ENCODE assay signal across 10 cellular contexts in the genomic region with DNA sequence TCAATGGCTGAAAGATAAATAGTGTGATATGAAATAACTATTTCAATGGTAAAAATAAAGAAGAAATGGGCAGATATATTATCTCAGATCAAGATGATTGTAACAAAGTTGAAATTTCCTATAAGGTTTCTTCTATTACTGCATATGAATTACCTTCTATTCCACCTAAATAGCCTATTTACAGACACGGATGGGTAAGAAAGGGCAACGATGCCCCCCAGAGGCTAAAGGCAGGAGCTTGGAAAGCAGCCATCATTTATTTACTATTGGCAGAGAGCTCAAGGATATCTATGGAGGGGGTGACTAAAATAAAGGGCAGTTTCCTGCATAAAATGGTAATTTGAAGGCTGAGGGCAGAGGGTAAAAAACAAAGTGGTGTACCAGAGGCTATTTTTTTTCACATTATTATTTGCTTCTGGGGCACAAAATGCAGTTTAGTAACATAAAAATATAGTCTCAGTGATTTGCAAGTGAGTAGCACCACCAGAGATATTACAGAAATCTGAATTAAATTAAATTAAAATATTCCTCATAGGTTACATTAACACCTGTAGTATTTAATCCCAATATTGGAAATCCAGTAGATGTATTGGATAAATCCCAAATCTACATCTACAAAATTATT.
DNase-seq lines count a peak whose midpoint lies in the region; ATAC-seq, FAIRE-seq and TF ChIP-seq lines count a peak whose summit lies in the region.
"Had no signal": no experiment of that assay in that cellular context is flagged by ENCODE, and none has a peak within 500 bp of the region (broad histone marks: within the 10 kb centered on the region; RNA-seq: fewer than 3 reads in every experiment).

No MANE protein-coding gene starts in this region.

- FAIRE-seq in HTR-8/SVneo (lab: Jason Lieb, UNC) (no peak), astrocyte (lab: Jason Lieb, UNC) (peak; percentile 49), kidney (lab: Jason Lieb, UNC) (no peak)
- FAIRE-seq: colon had no signal

- H3K36me3 ChIP-seq in RWPE2 (ENCODE audit: low read depth) (no peaks in the 10 kb centered on the region), astrocyte (ENCODE audit: insufficient read depth, low read length) (no peaks in the 10 kb centered on the region), kidney (ENCODE audit: control insufficient read depth in 1 of 2, insufficient read depth in 2 of 2, low read length in 2 of 2) (no peaks in the 10 kb centered on the region)
- H3K36me3 ChIP-seq: BLaER1 had no signal

- H3K79me2 ChIP-seq in astrocyte (ENCODE audit: insufficient read depth, low read length), result no peaks in the 10 kb centered on the region

- no peaks in the 10 kb centered on the region for H3K9me3 ChIP-seq in RWPE2 (ENCODE audit: severe bottlenecking)
- H3K9me3 ChIP-seq in astrocyte (ENCODE audit: insufficient read depth, low read depth, low read length), result no peaks in the 10 kb centered on the region
- no peaks in the 10 kb centered on the region for H3K9me3 ChIP-seq in kidney (ENCODE audit: control insufficient read depth in 1 of 2, low read length in 2 of 2)
- H3K9me3 ChIP-seq: BLaER1 had no signal

- no peak overlapping the region for H3K4me2 ChIP-seq in astrocyte (ENCODE audit: low read length)
- H3K4me2 ChIP-seq: BLaER1 had no signal

- H3K4me3 ChIP-seq in RWPE2 (ENCODE audit: severe bottlenecking) (no peak overlapping the region), astrocyte (ENCODE audit: insufficient read depth, low read depth, low read length) (no peak overlapping the region), kidney (ENCODE audit: low read length in 2 of 2) (no peak overlapping the region)
- H3K4me3 ChIP-seq: BLaER1 had no signal

- H3K4me1 ChIP-seq in RWPE2 (ENCODE audit: insufficient read depth, poor library complexity, severe bottlenecking) (peaks cover 10% of the 10 kb centered on the region), astrocyte (ENCODE audit: insufficient read depth, low read length) (no peaks in the 10 kb centered on the region), kidney (ENCODE audit: control insufficient read depth in 1 of 2, insufficient read depth in 1 of 2, low read depth in 1 of 2, low read length in 2 of 2) (no peaks in the 10 kb centered on the region)
- H3K4me1 ChIP-seq: BLaER1 had no signal

- H3K4me3 Mint-ChIP-seq in astrocyte (ENCODE audit: unreplicated experiment), result no peak overlapping the region

- H3K9me3 Mint-ChIP-seq in astrocyte (ENCODE audit: unreplicated experiment), result no peaks in the 10 kb centered on the region

- H3K36me3 Mint-ChIP-seq in astrocyte (ENCODE audit: low read depth, unreplicated experiment), result no peaks in the 10 kb centered on the region

- intact Hi-C loops in kidney (cut with DNase I), result loop anchor here (10.0 kb wide), 1 partner anchor 306 kb away; a partner anchor contains a TSS

- no peak overlapping the region for H2AFZ ChIP-seq in astrocyte (ENCODE audit: low read depth, low read length)

- no peaks in the 10 kb centered on the region for H3K27me3 ChIP-seq in RWPE2 (ENCODE audit: insufficient read depth, poor library complexity, severe bottlenecking)
- peaks cover 7% of the 10 kb centered on the region for H3K27me3 ChIP-seq in astrocyte (ENCODE audit: insufficient read depth, low read length)
- H3K27me3 ChIP-seq: BLaER1 had no signal

- peak; percentile 34 for DNase-seq in DMS79 treated with DMSO at 0.1 percent for 48 hours (lab: John Stamatoyannopoulos, UW)
- DNase-seq in DMS79 (lab: John Stamatoyannopoulos, UW), result no peak
- DNase-seq in HTR-8/SVneo (ENCODE audit: insufficient read length, low spot score), result peak; percentile 24
- no peak for DNase-seq in RWPE2 (ENCODE audit: low spot score)
- DNase-seq in astrocyte (ENCODE audit: low read depth), result peak; percentile 32
- no peak for DNase-seq in kidney
- DNase-seq in stimulated activated CD8-positive, alpha-beta memory T cell treated with anti-CD3 and anti-CD28 coated beads, Interleukin-4, amount 100 ng/mL, for 24 hours (ENCODE audit: low read depth), result peak; percentile 9

- ATAC-seq in RWPE2 (ENCODE audit: low read depth) (peak; percentile 83), GM18520 (IDR thresholded peaks at IDR 0.05; ENCODE audit: unreplicated experiment) (no peak)

- no peaks in the 10 kb centered on the region for H4K20me1 ChIP-seq in astrocyte (ENCODE audit: insufficient read depth, low read length)
- H4K20me1 ChIP-seq: BLaER1 had no signal

- peaks cover 1% of the 10 kb centered on the region for H3K4me1 Mint-ChIP-seq in astrocyte (ENCODE audit: low read depth, unreplicated experiment)

- peak; percentile 94 for TF ChIP-seq CTCF in RWPE2 (IDR thresholded peaks at IDR 0.05; ENCODE audit: poor library complexity, severe bottlenecking)
- TF ChIP-seq CTCF in astrocyte (IDR thresholded peaks at IDR 0.05; ENCODE audit: insufficient read depth, low read depth, low read length), result peak; percentile 70
- peak; percentile 41 for TF ChIP-seq CTCF in kidney (IDR thresholded peaks at IDR 0.05; ENCODE audit: borderline replicate concordance, extremely low read depth, insufficient read depth)

- peaks cover 2% of the 10 kb centered on the region for H3K27me3 Mint-ChIP-seq in astrocyte (ENCODE audit: low read depth, unreplicated experiment)

- H3K27ac ChIP-seq in RWPE2 (ENCODE audit: poor library complexity, severe bottlenecking) (peak overlapping the region; percentile 9), astrocyte (ENCODE audit: low read depth, low read length) (no peak overlapping the region), kidney (ENCODE audit: low read depth in 2 of 2, low read length in 2 of 2) (no peak overlapping the region)
- H3K27ac ChIP-seq: BLaER1 had no signal

- H3K9ac ChIP-seq in astrocyte (ENCODE audit: low read length) (no peak overlapping the region), kidney (ENCODE audit: low read length in 2 of 2) (no peak overlapping the region)
- H3K9ac ChIP-seq: BLaER1 had no signal

- H3K27ac Mint-ChIP-seq in astrocyte (ENCODE audit: unreplicated experiment), result no peak overlapping the region

Comparison
In these comparisons a context has a peak if more than half of its experiments do, and no peak if none do; other contexts are left out.
1. DNase-seq: peak in DMS79 treated with DMSO at 0.1 percent for 48 hours (single experiment), HTR-8/SVneo (single experiment), astrocyte (single experiment) and stimulated activated CD8-positive, alpha-beta memory T cell treated with anti-CD3 and anti-CD28 coated beads, Interleukin-4, amount 100 ng/mL, for 24 hours (single experiment); none in DMS79 (single experiment), RWPE2 (single experiment) and kidney (single experiment).
2. CTCF ChIP-seq: peak in every context shown above with its lines; median percentile 94 in RWPE2; 70 in astrocyte; 41 in kidney.